8 cellular contexts compared by ENCODE assay signal in the genomic region with DNA sequence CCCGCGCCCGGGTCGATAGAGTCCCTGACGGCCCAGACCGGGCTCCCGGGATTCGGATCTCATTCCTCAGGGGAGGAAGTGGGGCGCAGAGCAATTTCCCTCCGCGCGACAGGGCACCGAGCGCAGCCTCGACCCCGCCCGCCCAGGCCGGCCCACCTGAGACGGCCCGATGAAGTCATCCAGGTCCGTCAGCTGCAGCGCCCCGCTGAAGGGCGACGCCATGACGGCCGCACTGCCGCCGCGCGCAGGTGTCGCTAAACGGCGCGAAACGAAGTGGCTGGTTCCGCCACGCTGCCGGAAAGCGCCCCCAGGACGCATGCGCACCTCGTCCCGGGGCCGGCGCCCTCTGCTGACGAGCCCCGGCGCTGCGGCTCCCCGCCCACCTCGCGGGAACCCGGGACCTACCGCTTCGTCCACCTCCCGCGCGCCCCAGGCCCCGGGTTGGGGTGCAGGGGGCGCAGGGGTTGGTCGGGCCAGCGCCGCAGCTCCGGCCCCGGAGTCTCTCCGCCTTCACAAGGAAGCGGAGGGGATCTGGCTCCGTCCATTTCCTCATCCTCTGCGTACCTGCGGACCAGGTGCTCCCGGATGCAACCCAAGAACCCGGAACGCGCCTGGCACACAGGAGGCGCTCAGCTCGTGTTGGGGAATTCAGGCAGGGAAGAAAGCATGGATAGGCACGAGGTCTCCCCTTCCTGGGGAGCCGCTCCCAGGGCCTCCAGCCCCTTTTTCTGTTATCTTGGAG. TPM values are rescaled to one million over a fixed set of nuclear protein-coding genes. Genes with fewer than 3 reads are reported as not detected.
DNase-seq lines count a peak whose midpoint lies in the region.

A gene (minus strand): TSS at position 234 of the 742 bp plus-strand sequence. CDS start 12 bp downstream, at position 222.

- H3K36me3 Mint-ChIP-seq in activated naive CD4-positive, alpha-beta T cell treated with anti-CD3 and anti-CD28 coated beads for 36 hours (ENCODE audit: low read depth): peaks cover 10% of the 10 kb centered on the region

- no peak within 1 kb of the TSS for H3K27ac ChIP-seq in temporal lobe (ENCODE audit: low read depth, low read length)

- no peaks in the 10 kb centered on the region for H3K9me3 Mint-ChIP-seq in activated naive CD4-positive, alpha-beta T cell treated with anti-CD3 and anti-CD28 coated beads for 36 hours

- peaks cover 13% of the 10 kb centered on the region for H3K4me1 Mint-ChIP-seq in activated naive CD4-positive, alpha-beta T cell treated with anti-CD3 and anti-CD28 coated beads for 36 hours (ENCODE audit: low read depth)

- peak; percentile 93 for DNase-seq in ELF-1 (ENCODE audit: low read depth, low spot score)
- peak; percentile 80 for DNase-seq in H4 (ENCODE audit: low spot score)
- DNase-seq in M059J (ENCODE audit: low read depth): peak; percentile 82
- DNase-seq in SK-N-DZ (ENCODE audit: low spot score): peak; percentile 83
- peak; percentile 91 for DNase-seq in activated naive CD4-positive, alpha-beta T cell treated with anti-CD3 and anti-CD28 coated beads for 36 hours
- DNase-seq in germinal center (ENCODE audit: low spot score): peak; percentile 92
- peak; percentile 80 for DNase-seq in occipital lobe (lab: John Stamatoyannopoulos, UW)

- H3K27ac Mint-ChIP-seq in activated naive CD4-positive, alpha-beta T cell treated with anti-CD3 and anti-CD28 coated beads for 36 hours: no peak within 1 kb of the TSS

- CTCF ChIA-PET in activated naive CD4-positive, alpha-beta T cell treated with anti-CD3 and anti-CD28 coated beads for 36 hours (lab: Charles Lee): interaction anchor here (0.6 to 3.0 kb wide), 8 partner anchors 14 to 561 kb away, joined by 3 to 13 read pairs (median 4); a partner anchor contains a TSS

- no peaks in the 10 kb centered on the region for H3K27me3 Mint-ChIP-seq in activated naive CD4-positive, alpha-beta T cell treated with anti-CD3 and anti-CD28 coated beads for 36 hours (ENCODE audit: low read depth)

- H3K4me3 Mint-ChIP-seq in activated naive CD4-positive, alpha-beta T cell treated with anti-CD3 and anti-CD28 coated beads for 36 hours: peak within 1 kb of the TSS; percentile 81

- intact Hi-C loops in activated naive CD4-positive, alpha-beta T cell treated with anti-CD3 and anti-CD28 coated beads for 36 hours (cut with micrococcal nuclease): loop anchor here (1.0 to 2.0 kb wide), 2 partner anchors 20 to 47 kb away; a partner anchor contains a TSS

RNA-seq across cellular contexts. Expression of the gene that starts here (rescaled TPM):
- total RNA-seq in H4 (2014; rRNA removed; shearing (Covaris generic)): 15.0 and 18.5 TPM in 2 replicates
- 24.0 and 27.1 TPM in 2 replicates for total RNA-seq in M059J (2014; rRNA removed; shearing (Covaris generic))
- 28.6 and 34.4 TPM in 2 replicates for polyA plus RNA-seq in SK-N-DZ (2014; cell fraction: cytosol; rRNA removed)
- polyA plus RNA-seq in SK-N-DZ (2014; cell fraction: nucleus; rRNA removed): 88.2 and 96.1 TPM in 2 replicates
- total RNA-seq in activated naive CD4-positive, alpha-beta T cell treated with anti-CD3 and anti-CD28 coated beads for 36 hours: 10 to 100 TPM; 32.7 to 34.3 TPM
- 48.8 TPM for total RNA-seq in occipital lobe
- total RNA-seq in temporal lobe: 32.2 TPM
